Comparison of ENCODE assay signal across 32 cellular contexts in genomic region chr2:121638333-121638732, GRCh38. TPM values are rescaled to one million over a fixed set of nuclear protein-coding genes. Genes with fewer than 3 reads are reported as not detected.
DNase-seq lines count a peak whose midpoint lies in the region; ATAC-seq, FAIRE-seq and TF ChIP-seq lines count a peak whose summit lies in the region.
"Had no signal": no experiment of that assay in that cellular context is flagged by ENCODE, and none has a peak within 500 bp of the region (broad histone marks: within the 10 kb centered on the region; RNA-seq: fewer than 3 reads in every experiment).

No MANE protein-coding gene starts in this region.

- no peaks in the 10 kb centered on the region for H3K36me3 ChIP-seq in pancreas
- H3K36me3 ChIP-seq: thyroid gland had no signal

- 91% methylated on average over 3 of the region's 3 CpGs for WGBS in A549 (ENCODE audit: missing lambda C conversion rate)
- 93 to 94% methylated on average over 3 of the region's 3 CpGs for WGBS in pancreas, 2 donors

- TF ChIP-seq CTCF in A549 (IDR thresholded peaks at IDR 0.05) (no peak), fibroblast of the aortic adventitia (IDR thresholded peaks at IDR 0.05; ENCODE audit: insufficient read depth, low read length) (no peak), pancreas (IDR thresholded peaks at IDR 0.05) (no peak)

- H3K4me1 ChIP-seq in A549 (peaks cover 29% of the 10 kb centered on the region), pancreas (peaks cover 0 to 15% (median 9%) of the 10 kb centered on the region in 3 donors)

- TF ChIP-seq POLR2A in A549 (IDR thresholded peaks at IDR 0.05; ENCODE audit: low read length), result no peak

- FAIRE-seq in A549 (lab: Jason Lieb, UNC), result no peak
- no peak for FAIRE-seq in pancreas (lab: Jason Lieb, UNC)
- FAIRE-seq: colon, GM18507 had no signal

- POLR2A ChIA-PET in A549 (lab: Yijun Ruan, JAX), result no interaction called here

- H3K27ac ChIP-seq in A549 (no peak overlapping the region), pancreas (no peak overlapping the region)
- H3K27ac ChIP-seq: BLaER1, foreskin keratinocyte, heart left ventricle, thyroid gland, VCaP had no signal

- TF ChIP-seq RAD21 in A549 (conservative IDR thresholded peaks at IDR 0.05 in 1 of 2, IDR thresholded peaks at IDR 0.05 in 1 of 2) (no peak), Ishikawa (IDR thresholded peaks at IDR 0.05; ENCODE audit: low read depth) (no peak)

- DNase-seq in A549 (ENCODE audit: low read depth in 1 of 2, low spot score in 1 of 2) (no peak), amniotic epithelial cell (ENCODE audit: low read depth) (peak; percentile 64), fibroblast of the aortic adventitia (ENCODE audit: low read depth) (peak; percentile 45), pancreas (no peak)
- DNase-seq: ACHN; activated CD4-positive, alpha-beta T cell treated with anti-CD3 and anti-CD28 coated beads for 4 hours; activated CD8-positive, alpha-beta memory T cell treated with anti-CD3 and anti-CD28 coated beads for 24 hours; activated T-cell treated with anti-CD3 and anti-CD28 coated beads for 4 hours; effector CD4-positive, alpha-beta T cell; foreskin keratinocyte; heart left ventricle; kidney; midbrain; naive thymus-derived CD4-positive, alpha-beta T cell; NCI-H1930; NCI-H2171 treated with DMSO at 0.1 percent for 48 hours; NCI-H524 treated with DMSO at 0.1 percent for 48 hours; Right ventricle myocardium superior; stimulated activated CD4-positive, alpha-beta T cell treated with anti-CD3 and anti-CD28 coated beads, Interleukin-12 subunit alpha, Interleukin-12 subunit beta, amount 100 ng/mL, for 4 hours; stimulated activated CD4-positive, alpha-beta T cell treated with anti-CD3 and anti-CD28 coated beads, Interleukin-4, amount 100 ng/mL, for 1 hour; T-helper 9 cell; thyroid gland had no signal

- H3K9me3 ChIP-seq in A549 (0 out of 3 replicates have a peak, but pooled peaks cover 3% of the 10 kb centered on the region), pancreas (no peaks in the 10 kb centered on the region)
- H3K9me3 ChIP-seq: HAP-1, thyroid gland had no signal

- ATAC-seq in A549 (no peak), GM19395 (IDR thresholded peaks at IDR 0.05; ENCODE audit: unreplicated experiment) (no peak), GM21515 (IDR thresholded peaks at IDR 0.05; ENCODE audit: unreplicated experiment) (no peak), GM21528 (IDR thresholded peaks at IDR 0.05; ENCODE audit: low FRiP score, unreplicated experiment) (no peak), pancreas (no peak)
- ATAC-seq: foreskin keratinocyte; heart left ventricle; naive thymus-derived CD4-positive, alpha-beta T cell; sciatic nerve had no signal

- H3K4me3 ChIP-seq in A549 (no peak overlapping the region), fibroblast of the aortic adventitia (ENCODE audit: low read depth, low read length) (no peak overlapping the region), pancreas (no peak overlapping the region)
- H3K4me3 ChIP-seq: BLaER1, HAP-1, heart left ventricle, thyroid gland had no signal

- TF ChIP-seq EP300 in A549 (IDR thresholded peaks at IDR 0.05), result no peak
- no peak for TF ChIP-seq EP300 in Ishikawa (IDR thresholded peaks at IDR 0.05; ENCODE audit: borderline replicate concordance)

- CTCF ChIA-PET in A549 (lab: Yijun Ruan, JAX), result interaction anchor here (1.6 kb wide), 1 partner anchor 42 kb away, joined by 4 read pairs; no protein-coding TSS in a partner anchor

- no peak overlapping the region for H3K4me2 ChIP-seq in A549
- H3K4me2 ChIP-seq: BLaER1 had no signal

- H3K27me3 ChIP-seq in pancreas, result no peaks in the 10 kb centered on the region
- H3K27me3 ChIP-seq: BLaER1, foreskin keratinocyte, heart left ventricle, thyroid gland had no signal

- intact Hi-C loops in pancreas (cut with DNase I), result loop anchor here in 1 of 3 donors (5.0 kb wide), 1 partner anchor 36 kb away; no protein-coding TSS in a partner anchor

TF ChIP-seq in A549, 52 proteins besides CTCF, POLR2A, EP300 and RAD21 (continues in another document):
- TF ChIP-seq NFE2L2 (conservative IDR thresholded peaks at IDR 0.05; ENCODE audit: low read length), result no peak
- peak; percentile 57 for TF ChIP-seq MAFK (IDR thresholded peaks at IDR 0.05; ENCODE audit: partially characterized antibody)
- TF ChIP-seq ESRRA (IDR thresholded peaks at IDR 0.05; ENCODE audit: borderline replicate concordance, low read length), result no peak
- no peak for TF ChIP-seq USF2 (IDR thresholded peaks at IDR 0.05)
- no peak for TF ChIP-seq PBX3 (IDR thresholded peaks at IDR 0.05)
- peak; percentile 42 to 51; a peak in 2 of 4 replicates for TF ChIP-seq CEBPB (IDR thresholded peaks at IDR 0.05)
- no peak for TF ChIP-seq ZC3H11A (IDR thresholded peaks at IDR 0.05)
- TF ChIP-seq MYC (IDR thresholded peaks at IDR 0.05; ENCODE audit: borderline replicate concordance, low read length), result no peak
- TF ChIP-seq JUNB (IDR thresholded peaks at IDR 0.05), result no peak

TF ChIP-seq in Ishikawa, 13 proteins besides CTCF, POLR2A, EP300 and RAD21:
- TF ChIP-seq CREB1 (IDR thresholded peaks at IDR 0.05; ENCODE audit: low read depth), result no peak
- peak; percentile 22; the same call in 1 of the 2 replicates for TF ChIP-seq CEBPB (IDR thresholded peaks at IDR 0.05)

RNA-seq across cellular contexts. Expression of gene CLASP1, which starts 10.9 kb away (rescaled TPM):
- polyA plus RNA-seq in A549 (2011; rRNA removed) (11.7 and 26.5 TPM in 2 replicates), A549 (2017; fragmentation: RNase III; extraction: RNeasy Plus Mini Kit Qiagen cat#74134 plus additional on column Dnase treatment) (15.2 to 16.0 TPM (median 15.8 TPM) in 3 replicates), pancreas (1 to 10 TPM; 8.9 to 9.3 TPM)
- polyA plus RNA-seq in A549 (2012; cell fraction: cytosol; rRNA removed), result 4.6 and 5.7 TPM in 2 replicates
- polyA plus RNA-seq in A549 (2012; cell fraction: nucleus; rRNA removed), result 12.0 and 19.8 TPM in 2 replicates
- 61.6 and 63.7 TPM in 2 replicates for polyA minus RNA-seq in A549 (2011; rRNA and poly(A)+ RNA removed)
- total RNA-seq in fibroblast of the aortic adventitia (ENCODE audit: low replicate concordance) (45.6 and 49.8 TPM in 2 replicates), pancreas (10 to 100 TPM; 17.1 to 34.5 (median 23.2) TPM)

Comparison
In these comparisons a context has a peak if more than half of its experiments do, and no peak if none do; other contexts are left out.
1. DNase-seq: peak in amniotic epithelial cell (single experiment) and fibroblast of the aortic adventitia (single experiment); none in A549 (0 of 2) and pancreas (0 of 6).